ENCODE assay signal across 11 cellular contexts in genomic region chr7:56287429-56288138, GRCh38.
DNase-seq lines count a peak whose midpoint lies in the region; ATAC-seq and TF ChIP-seq lines count a peak whose summit lies in the region.
"Had no signal": no experiment of that assay in that cellular context is flagged by ENCODE, and none has a peak within 500 bp of the region (broad histone marks: within the 10 kb centered on the region; RNA-seq: fewer than 3 reads in every experiment).

No MANE protein-coding gene starts in this region.

- H3K27ac Mint-ChIP-seq in osteocyte (ENCODE audit: unreplicated experiment) (no peak overlapping the region), chondrocyte (ENCODE audit: unreplicated experiment) (no peak overlapping the region)
- H3K27ac Mint-ChIP-seq: activated T-helper 2 cell treated with anti-CD3 and anti-CD28 coated beads, Interferon-gamma antibody, Interleukin-2, Interleukin-4, amounts not matched to agents 10 μg/mL and 5 μg/mL and 100 μg/mL, durations not matched to agents 14 hours and 24 hours and 36 hours; T-cell had no signal

- WGBS in esophagus squamous epithelium, 2 donors, result 9 to 15% methylated on average over 5 to 6 of the region's 57 CpGs

- H3K36me3 ChIP-seq in esophagus squamous epithelium (no peaks in the 10 kb centered on the region), parathyroid adenoma (ENCODE audit: control insufficient read depth, insufficient read depth, low read length) (no peaks in the 10 kb centered on the region)

- no peak for ATAC-seq in GM18873 (IDR thresholded peaks at IDR 0.05; ENCODE audit: low FRiP score, unreplicated experiment)
- ATAC-seq: T-cell had no signal

- H3K27ac ChIP-seq in esophagus squamous epithelium, result peak overlapping the region; percentile 7 to 57 (median 30)
- H3K27ac ChIP-seq in parathyroid adenoma, result no peak overlapping the region

- no peaks in the 10 kb centered on the region for H3K27me3 Mint-ChIP-seq in osteocyte (ENCODE audit: unreplicated experiment)
- H3K27me3 Mint-ChIP-seq in chondrocyte (ENCODE audit: low read depth), result no peaks in the 10 kb centered on the region

- H3K9me3 ChIP-seq in esophagus squamous epithelium, result no peaks in the 10 kb centered on the region
- H3K9me3 ChIP-seq in parathyroid adenoma (ENCODE audit: control insufficient read depth, low read length), result no peaks in the 10 kb centered on the region

- no peak overlapping the region for H3K9ac ChIP-seq in parathyroid adenoma

- H3K36me3 Mint-ChIP-seq in osteocyte (ENCODE audit: unreplicated experiment) (no peaks in the 10 kb centered on the region), chondrocyte (ENCODE audit: low read depth) (peaks cover 6% of the 10 kb centered on the region)
- H3K36me3 Mint-ChIP-seq: T-cell had no signal

- H2AFZ ChIP-seq in parathyroid adenoma, result no peak overlapping the region

- H3K4me3 Mint-ChIP-seq in osteocyte (ENCODE audit: unreplicated experiment), result no peak overlapping the region
- H3K4me3 Mint-ChIP-seq in chondrocyte (ENCODE audit: unreplicated experiment), result no peak overlapping the region
- H3K4me3 Mint-ChIP-seq: T-cell had no signal

- intact Hi-C loops in esophagus squamous epithelium (cut with DNase I), result no loop called here

- H3K4me3 ChIP-seq in esophagus squamous epithelium (peak overlapping the region; percentile 28 to 59 (median 42)), parathyroid adenoma (ENCODE audit: low read depth, low read length) (peak overlapping the region; percentile 53)

- DNase-seq in CMK (ENCODE audit: low read depth), result peak; percentile 2
- peak; percentile 73 for DNase-seq in NCI-H2227 (lab: John Stamatoyannopoulos, UW; ENCODE audit: unreplicated experiment)
- DNase-seq in esophagus squamous epithelium (lab: John Stamatoyannopoulos, UW), result no peak
- no peak for DNase-seq in osteocyte (ENCODE audit: extremely low spot score, unreplicated experiment)
- no peak for DNase-seq in chondrocyte (ENCODE audit: low spot score)
- DNase-seq in ACHN, result no peak
- DNase-seq: NCI-H2171 treated with DMSO at 0.1 percent for 48 hours, T-cell had no signal

- H3K9me3 Mint-ChIP-seq in osteocyte (ENCODE audit: unreplicated experiment) (peaks cover 46% of the 10 kb centered on the region), chondrocyte (ENCODE audit: low read depth) (peaks cover 52% of the 10 kb centered on the region)

- in situ Hi-C loops in ACHN (cut with HindIII; ENCODE audit: low pct_ligation_motif_present, low pct_unique_long_range_greater_than_20kb, low sequenced_read_pairs), result no loop called here

- no peaks in the 10 kb centered on the region for H3K4me1 Mint-ChIP-seq in osteocyte (ENCODE audit: unreplicated experiment)
- H3K4me1 Mint-ChIP-seq in chondrocyte (ENCODE audit: low read depth), result no peaks in the 10 kb centered on the region

- H3K27me3 ChIP-seq in esophagus squamous epithelium (no peaks in the 10 kb centered on the region), parathyroid adenoma (ENCODE audit: control insufficient read depth, insufficient read depth, low read length) (no peaks in the 10 kb centered on the region)

- TF ChIP-seq POLR2A in esophagus squamous epithelium (IDR thresholded peaks at IDR 0.05), result no peak

- H3K79me2 ChIP-seq in parathyroid adenoma, result no peaks in the 10 kb centered on the region

- H3K4me2 ChIP-seq in parathyroid adenoma (ENCODE audit: low read length), result peak overlapping the region; percentile 67

- TF ChIP-seq CTCF in esophagus squamous epithelium (IDR thresholded peaks at IDR 0.05) (no peak), parathyroid adenoma (IDR thresholded peaks at IDR 0.05) (no peak), osteocyte (IDR thresholded peaks at IDR 0.05) (no peak), chondrocyte (IDR thresholded peaks at IDR 0.05) (no peak)

- H3K4me1 ChIP-seq in esophagus squamous epithelium (peaks cover 0 to 12% (median 0%) of the 10 kb centered on the region in 3 donors), parathyroid adenoma (no peaks in the 10 kb centered on the region)

Comparison
In these comparisons a context has a peak if more than half of its experiments do, and no peak if none do; other contexts are left out.
1. DNase-seq: peak in CMK (single experiment) and NCI-H2227 (single experiment); none in esophagus squamous epithelium (single experiment), osteocyte (single experiment), chondrocyte (single experiment) and ACHN (single experiment).